26 cellular contexts compared by ENCODE assay signal in the genomic region with DNA sequence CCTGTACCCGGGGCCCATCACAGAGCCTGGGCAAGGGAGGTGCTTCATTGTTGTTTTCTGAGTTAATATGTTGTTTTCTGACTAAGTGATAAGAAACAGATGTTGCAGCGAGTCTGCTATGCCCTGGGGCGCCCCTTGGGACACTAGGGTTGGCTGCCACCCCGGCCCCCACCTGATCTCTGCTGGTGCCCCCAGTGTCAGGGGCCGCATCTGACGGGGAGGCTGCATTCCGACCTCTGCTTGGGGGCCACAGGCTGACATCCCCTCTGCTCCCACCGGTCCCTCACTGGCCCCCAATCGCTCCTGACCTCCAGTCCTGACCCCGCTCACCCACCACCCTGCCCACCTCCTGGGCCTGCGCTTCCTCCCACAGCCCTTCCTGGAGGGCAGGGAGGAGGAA.
DNase-seq lines count a peak whose midpoint lies in the region; ATAC-seq and TF ChIP-seq lines count a peak whose summit lies in the region.
"Had no signal": no experiment of that assay in that cellular context is flagged by ENCODE, and none has a peak within 500 bp of the region (broad histone marks: within the 10 kb centered on the region; RNA-seq: fewer than 3 reads in every experiment).

No MANE protein-coding gene starts in this region.

- H3K4me2 ChIP-seq in BLaER1 treated with 17β-estradiol and CSF1 and Interleukin-3, amounts not matched to agents 10 nM and 100 nM = peak overlapping the region in 10 of 11 experiments; percentile 13 to 83 (median 72); a peak in 19 of 22 replicates
- H3K4me2 ChIP-seq: PC-9 had no signal

- H3K27ac ChIP-seq in BLaER1 treated with 17β-estradiol and CSF1 and Interleukin-3, amounts not matched to agents 10 nM and 100 nM = no peak overlapping the region; a peak in 1 of 22 replicates
- no peak overlapping the region for H3K27ac ChIP-seq in uterus
- H3K27ac ChIP-seq: PC-9, SJSA1 had no signal

- peak; percentile 44 for DNase-seq in activated effector memory CD4-positive, alpha-beta T cell treated with anti-CD3 and anti-CD28 coated beads, Interleukin-2, amount 50 U/mL, for 16 hours
- no peak for DNase-seq in activated effector memory CD4-positive, alpha-beta T cell treated with Interleukin-2 at 50 U/mL for 16 hours
- DNase-seq in posterior vena cava (ENCODE audit: low spot score) (peak; percentile 71), NCI-H226 (no peak), uterus (no peak)
- DNase-seq: 8988T; ACHN; C1 segment of cervical spinal cord; CD8-positive, alpha-beta T cell; Karpas-422; NCI-H1092; NCI-H1436; NCI-H187; NCI-H2081 treated with DMSO at 0.1 percent for 48 hours; NCI-H446 treated with DMSO at 0.1 percent for 48 hours; NCI-H526; NCI-H82; NK-92 treated with Interleukin-12 subunit alpha and Interleukin-12 subunit beta, amount 100 ng/mL, for 24 hours; PC-9; Right ventricle myocardium superior; RPMI8226 had no signal

- TF ChIP-seq CTCF in uterus (IDR thresholded peaks at IDR 0.05) = no peak

- H3K9ac ChIP-seq in BLaER1 treated with 17β-estradiol and CSF1 and Interleukin-3, amounts not matched to agents 10 nM and 100 nM = peak overlapping the region in 3 of 11 experiments; percentile 7 to 25 (median 22); a peak in 2 of 22 replicates

- no peaks in the 10 kb centered on the region for H3K36me3 ChIP-seq in BLaER1 treated with 17β-estradiol and CSF1 and Interleukin-3, amounts not matched to agents 10 nM and 100 nM
- H3K36me3 ChIP-seq in uterus = no peaks in the 10 kb centered on the region
- H3K36me3 ChIP-seq: SJSA1 had no signal

- no peak overlapping the region for H3K4me3 ChIP-seq in BLaER1 treated with 17β-estradiol and CSF1 and Interleukin-3, amounts not matched to agents 10 nM and 100 nM
- H3K4me3 ChIP-seq in uterus = no peak overlapping the region
- H3K4me3 ChIP-seq: PC-9, SJSA1 had no signal

- H3K9me3 ChIP-seq in BLaER1 treated with 17β-estradiol and CSF1 and Interleukin-3, amounts not matched to agents 10 nM and 100 nM (replicated peaks in 1 of 11) = peaks cover 0 to 6% (median 0%) of the 10 kb centered on the region in 11 experiments; a peak in 1 of 22 replicates
- H3K9me3 ChIP-seq in uterus = no peaks in the 10 kb centered on the region
- H3K9me3 ChIP-seq: Caco-2, SJSA1 had no signal

- no peak for ATAC-seq in SK-N-SH treated with all-trans-retinoic acid at 6 μM for 48 hours
- no peak for ATAC-seq in HG02870 (IDR thresholded peaks at IDR 0.05; ENCODE audit: unreplicated experiment)
- ATAC-seq: CD8-positive, alpha-beta T cell had no signal

- H4K20me1 ChIP-seq in BLaER1 treated with 17β-estradiol and CSF1 and Interleukin-3, amounts not matched to agents 10 nM and 100 nM = no peaks in the 10 kb centered on the region

- no peak for TF ChIP-seq POLR2A in uterus (IDR thresholded peaks at IDR 0.05)

- no peaks in the 10 kb centered on the region for H3K27me3 ChIP-seq in BLaER1 treated with 17β-estradiol and CSF1 and Interleukin-3, amounts not matched to agents 10 nM and 100 nM
- no peaks in the 10 kb centered on the region for H3K27me3 ChIP-seq in uterus
- H3K27me3 ChIP-seq: SJSA1 had no signal

- H3K4me1 ChIP-seq in BLaER1 treated with 17β-estradiol and CSF1 and Interleukin-3, amounts not matched to agents 10 nM and 100 nM = peaks cover 5 to 30% (median 20%) of the 10 kb centered on the region in 10 experiments
- H3K4me1 ChIP-seq in uterus = peaks cover 0 to 4% of the 10 kb centered on the region in 2 donors
- H3K4me1 ChIP-seq: Caco-2, SJSA1 had no signal

- intact Hi-C loops in posterior vena cava (cut with DNase I) (no loop called here), uterus (cut with DNase I; ENCODE audit: low total_unique reads) (no loop called here)

TF ChIP-seq in SK-N-SH treated with all-trans-retinoic acid at 6 μM for 48 hours, 23 proteins besides CTCF, POLR2A, EP300 and RAD21:
- TF ChIP-seq, protein P1, sequence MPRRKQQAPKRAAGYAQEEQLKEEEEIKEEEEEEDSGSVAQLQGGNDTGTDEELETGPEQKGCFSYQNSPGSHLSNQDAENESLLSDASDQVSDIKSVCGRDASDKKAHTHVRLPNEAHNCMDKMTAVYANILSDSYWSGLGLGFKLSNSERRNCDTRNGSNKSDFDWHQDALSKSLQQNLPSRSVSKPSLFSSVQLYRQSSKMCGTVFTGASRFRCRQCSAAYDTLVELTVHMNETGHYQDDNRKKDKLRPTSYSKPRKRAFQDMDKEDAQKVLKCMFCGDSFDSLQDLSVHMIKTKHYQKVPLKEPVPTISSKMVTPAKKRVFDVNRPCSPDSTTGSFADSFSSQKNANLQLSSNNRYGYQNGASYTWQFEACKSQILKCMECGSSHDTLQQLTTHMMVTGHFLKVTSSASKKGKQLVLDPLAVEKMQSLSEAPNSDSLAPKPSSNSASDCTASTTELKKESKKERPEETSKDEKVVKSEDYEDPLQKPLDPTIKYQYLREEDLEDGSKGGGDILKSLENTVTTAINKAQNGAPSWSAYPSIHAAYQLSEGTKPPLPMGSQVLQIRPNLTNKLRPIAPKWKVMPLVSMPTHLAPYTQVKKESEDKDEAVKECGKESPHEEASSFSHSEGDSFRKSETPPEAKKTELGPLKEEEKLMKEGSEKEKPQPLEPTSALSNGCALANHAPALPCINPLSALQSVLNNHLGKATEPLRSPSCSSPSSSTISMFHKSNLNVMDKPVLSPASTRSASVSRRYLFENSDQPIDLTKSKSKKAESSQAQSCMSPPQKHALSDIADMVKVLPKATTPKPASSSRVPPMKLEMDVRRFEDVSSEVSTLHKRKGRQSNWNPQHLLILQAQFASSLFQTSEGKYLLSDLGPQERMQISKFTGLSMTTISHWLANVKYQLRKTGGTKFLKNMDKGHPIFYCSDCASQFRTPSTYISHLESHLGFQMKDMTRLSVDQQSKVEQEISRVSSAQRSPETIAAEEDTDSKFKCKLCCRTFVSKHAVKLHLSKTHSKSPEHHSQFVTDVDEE (CRISPR knock-in tag; IDR thresholded peaks at IDR 0.05) = no peak
- TF ChIP-seq SNAI2 (CRISPR knock-in tag; IDR thresholded peaks at IDR 0.05) = no peak
- TF ChIP-seq ZFP3 (CRISPR knock-in tag; IDR thresholded peaks at IDR 0.05) = no peak
- TF ChIP-seq, protein P2, sequence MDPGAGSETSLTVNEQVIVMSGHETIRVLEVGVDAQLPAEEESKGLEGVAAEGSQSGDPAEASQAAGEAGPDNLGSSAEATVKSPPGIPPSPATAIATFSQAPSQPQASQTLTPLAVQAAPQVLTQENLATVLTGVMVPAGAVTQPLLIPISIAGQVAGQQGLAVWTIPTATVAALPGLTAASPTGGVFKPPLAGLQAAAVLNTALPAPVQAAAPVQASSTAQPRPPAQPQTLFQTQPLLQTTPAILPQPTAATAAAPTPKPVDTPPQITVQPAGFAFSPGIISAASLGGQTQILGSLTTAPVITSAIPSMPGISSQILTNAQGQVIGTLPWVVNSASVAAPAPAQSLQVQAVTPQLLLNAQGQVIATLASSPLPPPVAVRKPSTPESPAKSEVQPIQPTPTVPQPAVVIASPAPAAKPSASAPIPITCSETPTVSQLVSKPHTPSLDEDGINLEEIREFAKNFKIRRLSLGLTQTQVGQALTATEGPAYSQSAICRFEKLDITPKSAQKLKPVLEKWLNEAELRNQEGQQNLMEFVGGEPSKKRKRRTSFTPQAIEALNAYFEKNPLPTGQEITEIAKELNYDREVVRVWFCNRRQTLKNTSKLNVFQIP (CRISPR knock-in tag; IDR thresholded peaks at IDR 0.05; ENCODE audit: borderline replicate concordance, low read depth) = no peak
- no peak for TF ChIP-seq ZNF8 (CRISPR knock-in tag; IDR thresholded peaks at IDR 0.05)
- TF ChIP-seq ZC3H10 (CRISPR knock-in tag; IDR thresholded peaks at IDR 0.05) = no peak
- TF ChIP-seq ESRRG (CRISPR knock-in tag; IDR thresholded peaks at IDR 0.05) = no peak
- TF ChIP-seq TCF4 (CRISPR knock-in tag; IDR thresholded peaks at IDR 0.05; ENCODE audit: borderline replicate concordance) = peak; percentile 23; the same call in 1 of the 2 replicates
- TF ChIP-seq ZNF70 (CRISPR knock-in tag; IDR thresholded peaks at IDR 0.05) = 0 out of 2 replicates have a peak, but pooled peaks have one; percentile 20
- TF ChIP-seq OSR1 (CRISPR knock-in tag; IDR thresholded peaks at IDR 0.05) = no peak

Comparison
In these comparisons a context has a peak if more than half of its experiments do, and no peak if none do; other contexts are left out.
1. DNase-seq: peak in activated effector memory CD4-positive, alpha-beta T cell treated with anti-CD3 and anti-CD28 coated beads, Interleukin-2, amount 50 U/mL, for 16 hours (single experiment) and posterior vena cava (single experiment); none in activated effector memory CD4-positive, alpha-beta T cell treated with Interleukin-2 at 50 U/mL for 16 hours (single experiment), NCI-H226 (single experiment) and uterus (0 of 2).